8 cellular contexts compared by ENCODE assay signal in genomic region chr20:36091561-36092423, GRCh38.
DNase-seq lines count a peak whose midpoint lies in the region; ATAC-seq and TF ChIP-seq lines count a peak whose summit lies in the region.

No MANE protein-coding gene starts in this region.

- no peak for DNase-seq in AG04449 (ENCODE audit: low read depth, low spot score)
- DNase-seq in choroid plexus epithelial cell (ENCODE audit: low read depth) = no peak
- no peak for DNase-seq in NCI-H1930 (lab: John Stamatoyannopoulos, UW)
- DNase-seq in GM19240 (ENCODE audit: insufficient read length, low spot score) = no peak
- DNase-seq in NCI-H2196 (lab: John Stamatoyannopoulos, UW; ENCODE audit: unreplicated experiment) = no peak

- peak overlapping the region; percentile 98; the same call in 1 of the 2 replicates for H3K4me2 ChIP-seq in KMS-11

- H3K27ac ChIP-seq in KMS-11 = no peak overlapping the region

- H3K9ac ChIP-seq in KMS-11 (no peak overlapping the region), mucosa of stomach (ENCODE audit: low read length) (peak overlapping the region; percentile 83)

- peaks cover 18% of the 10 kb centered on the region; the same call in 1 of the 2 replicates for H3K27me3 ChIP-seq in KMS-11 (ENCODE audit: insufficient read depth, low read depth)
- no peaks in the 10 kb centered on the region for H3K27me3 ChIP-seq in mucosa of stomach (ENCODE audit: control insufficient read depth, insufficient read depth, low read length)

- H3K36me3 ChIP-seq in KMS-11 (ENCODE audit: insufficient read depth) = no peaks in the 10 kb centered on the region
- H3K36me3 ChIP-seq in mucosa of stomach (ENCODE audit: control insufficient read depth, insufficient read depth, low read length) = no peaks in the 10 kb centered on the region

- H2AFZ ChIP-seq in KMS-11 (ENCODE audit: low read depth) = peak overlapping the region; percentile 86; the same call in 1 of the 2 replicates

- H4K20me1 ChIP-seq in KMS-11 (ENCODE audit: insufficient read depth) = no peaks in the 10 kb centered on the region

- H3K4me3 ChIP-seq in AG04449 (ENCODE audit: low read depth, low read length) (peak overlapping the region; percentile 68), KMS-11 (IDR thresholded peaks at IDR 0.05; ENCODE audit: insufficient read depth, low read depth, low read length) (no peak overlapping the region), choroid plexus epithelial cell (ENCODE audit: low read depth, low read length) (peak overlapping the region; percentile 64), mucosa of stomach (ENCODE audit: low read length) (peak overlapping the region; percentile 10)

- H3K79me2 ChIP-seq in KMS-11 (ENCODE audit: insufficient read depth, low read depth) = no peaks in the 10 kb centered on the region

- POLR2A ChIA-PET in AG04449 (lab: Yijun Ruan, JAX) = interaction anchor here (0.7 kb wide), 2 partner anchors 11 to 13 kb away, joined by 3 read pairs; no protein-coding TSS in a partner anchor

- TF ChIP-seq CTCF in AG04449 (IDR thresholded peaks at IDR 0.05; ENCODE audit: insufficient read depth, low read length, missing control alignments) (no peak), KMS-11 (conservative IDR thresholded peaks at IDR 0.05; ENCODE audit: low read depth, low read length) (no peak), choroid plexus epithelial cell (conservative IDR thresholded peaks at IDR 0.05; ENCODE audit: low read depth, low read length) (no peak)

- CTCF ChIA-PET in AG04449 (lab: Yijun Ruan, JAX) = interaction anchor here (0.9 to 2.1 kb wide), 3 partner anchors 97 to 100 kb away, joined by 3 to 8 read pairs (median 5); no protein-coding TSS in a partner anchor

- no peaks in the 10 kb centered on the region for H3K9me3 ChIP-seq in mucosa of stomach (ENCODE audit: control insufficient read depth, low read length)

- H3K4me1 ChIP-seq in KMS-11 (ENCODE audit: low read depth, poor library complexity, severe bottlenecking) = peaks cover 33% of the 10 kb centered on the region
- H3K4me1 ChIP-seq in mucosa of stomach (ENCODE audit: control insufficient read depth, insufficient read depth, low read length) = peaks cover 40% of the 10 kb centered on the region

- ATAC-seq in HG02970 (IDR thresholded peaks at IDR 0.05; ENCODE audit: low FRiP score, unreplicated experiment) = no peak
